1 cellular context compared by ENCODE assay signal in the genomic region with DNA sequence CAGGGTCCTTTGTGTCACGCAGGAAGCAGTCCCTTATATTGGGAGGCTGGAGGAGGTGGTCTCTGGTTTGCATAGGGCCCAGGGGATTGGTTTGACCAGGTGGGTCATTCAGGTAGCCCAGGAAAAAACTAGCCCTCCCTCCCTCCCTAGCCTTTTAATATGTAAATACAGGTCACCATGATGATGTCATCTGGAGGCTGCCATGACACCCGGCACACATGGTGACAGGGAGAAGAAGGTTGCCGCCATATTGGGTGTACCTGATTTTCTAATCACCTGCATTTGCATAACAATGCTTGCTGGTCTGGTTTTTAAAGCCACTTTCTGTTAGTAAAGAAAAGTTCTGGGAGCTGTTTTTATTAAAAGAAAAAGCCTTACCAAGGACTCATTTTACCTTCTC.
TF ChIP-seq lines count a peak whose summit lies in the region.

No MANE protein-coding gene starts in this region.

TF ChIP-seq in H1, 55 proteins besides CTCF, POLR2A, EP300 and RAD21 (continued from another document):
- TF ChIP-seq, protein P1, sequence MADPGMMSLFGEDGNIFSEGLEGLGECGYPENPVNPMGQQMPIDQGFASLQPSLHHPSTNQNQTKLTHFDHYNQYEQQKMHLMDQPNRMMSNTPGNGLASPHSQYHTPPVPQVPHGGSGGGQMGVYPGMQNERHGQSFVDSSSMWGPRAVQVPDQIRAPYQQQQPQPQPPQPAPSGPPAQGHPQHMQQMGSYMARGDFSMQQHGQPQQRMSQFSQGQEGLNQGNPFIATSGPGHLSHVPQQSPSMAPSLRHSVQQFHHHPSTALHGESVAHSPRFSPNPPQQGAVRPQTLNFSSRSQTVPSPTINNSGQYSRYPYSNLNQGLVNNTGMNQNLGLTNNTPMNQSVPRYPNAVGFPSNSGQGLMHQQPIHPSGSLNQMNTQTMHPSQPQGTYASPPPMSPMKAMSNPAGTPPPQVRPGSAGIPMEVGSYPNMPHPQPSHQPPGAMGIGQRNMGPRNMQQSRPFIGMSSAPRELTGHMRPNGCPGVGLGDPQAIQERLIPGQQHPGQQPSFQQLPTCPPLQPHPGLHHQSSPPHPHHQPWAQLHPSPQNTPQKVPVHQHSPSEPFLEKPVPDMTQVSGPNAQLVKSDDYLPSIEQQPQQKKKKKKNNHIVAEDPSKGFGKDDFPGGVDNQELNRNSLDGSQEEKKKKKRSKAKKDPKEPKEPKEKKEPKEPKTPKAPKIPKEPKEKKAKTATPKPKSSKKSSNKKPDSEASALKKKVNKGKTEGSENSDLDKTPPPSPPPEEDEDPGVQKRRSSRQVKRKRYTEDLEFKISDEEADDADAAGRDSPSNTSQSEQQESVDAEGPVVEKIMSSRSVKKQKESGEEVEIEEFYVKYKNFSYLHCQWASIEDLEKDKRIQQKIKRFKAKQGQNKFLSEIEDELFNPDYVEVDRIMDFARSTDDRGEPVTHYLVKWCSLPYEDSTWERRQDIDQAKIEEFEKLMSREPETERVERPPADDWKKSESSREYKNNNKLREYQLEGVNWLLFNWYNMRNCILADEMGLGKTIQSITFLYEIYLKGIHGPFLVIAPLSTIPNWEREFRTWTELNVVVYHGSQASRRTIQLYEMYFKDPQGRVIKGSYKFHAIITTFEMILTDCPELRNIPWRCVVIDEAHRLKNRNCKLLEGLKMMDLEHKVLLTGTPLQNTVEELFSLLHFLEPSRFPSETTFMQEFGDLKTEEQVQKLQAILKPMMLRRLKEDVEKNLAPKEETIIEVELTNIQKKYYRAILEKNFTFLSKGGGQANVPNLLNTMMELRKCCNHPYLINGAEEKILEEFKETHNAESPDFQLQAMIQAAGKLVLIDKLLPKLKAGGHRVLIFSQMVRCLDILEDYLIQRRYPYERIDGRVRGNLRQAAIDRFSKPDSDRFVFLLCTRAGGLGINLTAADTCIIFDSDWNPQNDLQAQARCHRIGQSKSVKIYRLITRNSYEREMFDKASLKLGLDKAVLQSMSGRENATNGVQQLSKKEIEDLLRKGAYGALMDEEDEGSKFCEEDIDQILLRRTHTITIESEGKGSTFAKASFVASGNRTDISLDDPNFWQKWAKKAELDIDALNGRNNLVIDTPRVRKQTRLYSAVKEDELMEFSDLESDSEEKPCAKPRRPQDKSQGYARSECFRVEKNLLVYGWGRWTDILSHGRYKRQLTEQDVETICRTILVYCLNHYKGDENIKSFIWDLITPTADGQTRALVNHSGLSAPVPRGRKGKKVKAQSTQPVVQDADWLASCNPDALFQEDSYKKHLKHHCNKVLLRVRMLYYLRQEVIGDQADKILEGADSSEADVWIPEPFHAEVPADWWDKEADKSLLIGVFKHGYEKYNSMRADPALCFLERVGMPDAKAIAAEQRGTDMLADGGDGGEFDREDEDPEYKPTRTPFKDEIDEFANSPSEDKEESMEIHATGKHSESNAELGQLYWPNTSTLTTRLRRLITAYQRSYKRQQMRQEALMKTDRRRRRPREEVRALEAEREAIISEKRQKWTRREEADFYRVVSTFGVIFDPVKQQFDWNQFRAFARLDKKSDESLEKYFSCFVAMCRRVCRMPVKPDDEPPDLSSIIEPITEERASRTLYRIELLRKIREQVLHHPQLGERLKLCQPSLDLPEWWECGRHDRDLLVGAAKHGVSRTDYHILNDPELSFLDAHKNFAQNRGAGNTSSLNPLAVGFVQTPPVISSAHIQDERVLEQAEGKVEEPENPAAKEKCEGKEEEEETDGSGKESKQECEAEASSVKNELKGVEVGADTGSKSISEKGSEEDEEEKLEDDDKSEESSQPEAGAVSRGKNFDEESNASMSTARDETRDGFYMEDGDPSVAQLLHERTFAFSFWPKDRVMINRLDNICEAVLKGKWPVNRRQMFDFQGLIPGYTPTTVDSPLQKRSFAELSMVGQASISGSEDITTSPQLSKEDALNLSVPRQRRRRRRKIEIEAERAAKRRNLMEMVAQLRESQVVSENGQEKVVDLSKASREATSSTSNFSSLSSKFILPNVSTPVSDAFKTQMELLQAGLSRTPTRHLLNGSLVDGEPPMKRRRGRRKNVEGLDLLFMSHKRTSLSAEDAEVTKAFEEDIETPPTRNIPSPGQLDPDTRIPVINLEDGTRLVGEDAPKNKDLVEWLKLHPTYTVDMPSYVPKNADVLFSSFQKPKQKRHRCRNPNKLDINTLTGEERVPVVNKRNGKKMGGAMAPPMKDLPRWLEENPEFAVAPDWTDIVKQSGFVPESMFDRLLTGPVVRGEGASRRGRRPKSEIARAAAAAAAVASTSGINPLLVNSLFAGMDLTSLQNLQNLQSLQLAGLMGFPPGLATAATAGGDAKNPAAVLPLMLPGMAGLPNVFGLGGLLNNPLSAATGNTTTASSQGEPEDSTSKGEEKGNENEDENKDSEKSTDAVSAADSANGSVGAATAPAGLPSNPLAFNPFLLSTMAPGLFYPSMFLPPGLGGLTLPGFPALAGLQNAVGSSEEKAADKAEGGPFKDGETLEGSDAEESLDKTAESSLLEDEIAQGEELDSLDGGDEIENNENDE (IDR thresholded peaks at IDR 0.05; ENCODE audit: insufficient replicate concordance, low read length), result no peak
- TF ChIP-seq TAF1 (IDR thresholded peaks at IDR 0.05; ENCODE audit: low read depth, low read length) (no peak), SIRT6 (IDR thresholded peaks at IDR 0.05; ENCODE audit: low read length) (no peak), TCF12 (IDR thresholded peaks at IDR 0.05; ENCODE audit: low read depth, low read length) (no peak), JUND (IDR thresholded peaks at IDR 0.05; ENCODE audit: low read length) (no peak), POLR2AphosphoS5 (IDR thresholded peaks at IDR 0.05; ENCODE audit: low read depth, low read length) (no peak), CHD2 (IDR thresholded peaks at IDR 0.05; ENCODE audit: low read length) (no peak), YY1 (IDR thresholded peaks at IDR 0.05; ENCODE audit: low read depth, low read length) (peak; percentile 76; the same call in 1 of the 2 replicates)
